In the genomic region with DNA sequence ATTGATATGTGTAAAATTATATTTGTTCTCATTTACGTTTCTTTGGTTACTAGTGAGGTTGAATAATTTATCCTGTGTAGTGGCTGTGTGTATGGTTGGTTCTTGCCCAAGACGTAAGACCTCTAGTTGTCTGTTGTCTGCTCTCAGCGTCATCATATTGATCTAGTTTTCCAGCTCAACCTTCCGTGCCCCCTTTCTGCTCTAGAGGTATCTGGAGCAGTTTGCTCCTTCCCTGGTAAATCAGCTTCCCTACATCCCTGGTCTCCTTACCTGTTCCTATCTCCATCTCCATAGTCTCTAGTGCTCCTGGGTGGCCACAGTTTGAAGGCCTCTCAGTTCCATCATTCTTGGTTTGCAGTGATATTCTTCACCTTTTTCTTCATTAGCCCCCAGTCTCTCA, we compare ENCODE assay signal across 10 cellular contexts. TPM values are rescaled to one million over a fixed set of nuclear protein-coding genes. Genes with fewer than 3 reads are reported as not detected.
DNase-seq lines count a peak whose midpoint lies in the region; ATAC-seq and TF ChIP-seq lines count a peak whose summit lies in the region.
"Had no signal": no experiment of that assay in that cellular context is flagged by ENCODE, and none has a peak within 500 bp of the region (broad histone marks: within the 10 kb centered on the region; RNA-seq: fewer than 3 reads in every experiment).

No MANE protein-coding gene starts in this region.

- H3K36me3 ChIP-seq in DND-41 (ENCODE audit: insufficient read depth, low read length) (peaks cover 22% of the 10 kb centered on the region), transverse colon (no peaks in the 10 kb centered on the region), stomach (peaks cover 5 to 20% (median 10%) of the 10 kb centered on the region in 4 donors)

- WGBS in transverse colon (ENCODE audit: low coverage in 1 of 2), 2 donors = 68 to 78% methylated on average over 4 of the region's 4 CpGs
- WGBS in stomach, 5 donors = 60 to 76% (median 62%) methylated on average over 4 of the region's 4 CpGs

- H3K27me3 Mint-ChIP-seq in chondrocyte (ENCODE audit: low read depth) = no peaks in the 10 kb centered on the region
- H3K27me3 Mint-ChIP-seq in neural crest cell (ENCODE audit: low read depth) = peaks cover 3% of the 10 kb centered on the region

- H2AFZ ChIP-seq in DND-41 (ENCODE audit: low read depth, low read length) = no peak overlapping the region

- H3K9me3 Mint-ChIP-seq in chondrocyte (ENCODE audit: low read depth) = no peaks in the 10 kb centered on the region
- H3K9me3 Mint-ChIP-seq in neural crest cell = no peaks in the 10 kb centered on the region

- H3K27ac ChIP-seq in DND-41 (ENCODE audit: low read length) (no peak overlapping the region), transverse colon (peak overlapping the region in 1 of 4 donors; percentile 68), stomach (no peak overlapping the region)

- no peak for TF ChIP-seq EP300 in transverse colon (IDR thresholded peaks at IDR 0.05; ENCODE audit: low read depth)
- no peak for TF ChIP-seq EP300 in stomach (IDR thresholded peaks at IDR 0.05)

- DNase-seq in DND-41 (no peak), NB4 (ENCODE audit: low read depth) (no peak), chondrocyte (ENCODE audit: low spot score) (no peak), neural crest cell (ENCODE audit: low read depth, low spot score) (no peak), transverse colon (no peak), stomach (no peak), HuH-7 (ENCODE audit: low spot score) (no peak), NCI-H524 treated with DMSO at 0.1 percent for 48 hours (lab: John Stamatoyannopoulos, UW) (no peak)

- TF ChIP-seq CTCF in DND-41 (IDR thresholded peaks at IDR 0.05; ENCODE audit: borderline replicate concordance, extremely low read depth, low read length, poor library complexity, severe bottlenecking) (no peak), NB4 (IDR thresholded peaks at IDR 0.05; ENCODE audit: low read depth, low read length) (no peak), chondrocyte (IDR thresholded peaks at IDR 0.05) (no peak), neural crest cell (conservative IDR thresholded peaks at IDR 0.05) (no peak), transverse colon (IDR thresholded peaks at IDR 0.05) (no peak), stomach (IDR thresholded peaks at IDR 0.05) (no peak)

- peak overlapping the region; percentile 81 for H3K9ac ChIP-seq in DND-41 (ENCODE audit: low read depth, low read length)

- no peaks in the 10 kb centered on the region for H3K27me3 ChIP-seq in DND-41 (ENCODE audit: insufficient read depth, low read length, poor library complexity)
- H3K27me3 ChIP-seq in transverse colon = no peaks in the 10 kb centered on the region
- H3K27me3 ChIP-seq in stomach = no peaks in the 10 kb centered on the region

- H3K4me3 ChIP-seq in DND-41 (ENCODE audit: low read depth in 1 of 2, low read length in 2 of 2) (peak overlapping the region; percentile 64 to 82; a peak in 3 of 4 replicates), NB4 (ENCODE audit: low read depth, low read length) (peak overlapping the region; percentile 71), transverse colon (peak overlapping the region in 1 of 4 donors; percentile 95), stomach (peak overlapping the region in 2 of 4 donors; percentile 80 to 100)

- H3K4me3 Mint-ChIP-seq in chondrocyte (ENCODE audit: unreplicated experiment) (peak overlapping the region; percentile 92), neural crest cell (peak overlapping the region; percentile 92)

- intact Hi-C loops in transverse colon (cut with DNase I; ENCODE audit: low total_unique reads) = no loop called here
- intact Hi-C loops in stomach (cut with DNase I; ENCODE audit: low total_unique reads) = no loop called here

- ATAC-seq in DND-41 (ENCODE audit: insufficient read depth, low read depth) = no peak

- peaks cover 54% of the 10 kb centered on the region for H3K79me2 ChIP-seq in DND-41 (ENCODE audit: insufficient read depth, low read length)

- peak overlapping the region; percentile 87 for H3K4me2 ChIP-seq in DND-41 (ENCODE audit: insufficient read depth, low read length)

- H3K4me1 Mint-ChIP-seq in chondrocyte (ENCODE audit: low read depth) (peaks cover 48% of the 10 kb centered on the region), neural crest cell (peaks cover 30% of the 10 kb centered on the region)

- TF ChIP-seq POLR2A in NB4 (IDR thresholded peaks at IDR 0.05; ENCODE audit: extremely low read depth, insufficient read length) (no peak), transverse colon (IDR thresholded peaks at IDR 0.05) (no peak), stomach (IDR thresholded peaks at IDR 0.05) (no peak)

- H4K20me1 ChIP-seq in DND-41 (ENCODE audit: insufficient read depth, low read length) = peaks cover 18% of the 10 kb centered on the region; the same call in 1 of the 2 replicates

- H3K9me3 ChIP-seq in DND-41 (ENCODE audit: insufficient read depth, low read length, severe bottlenecking) (no peaks in the 10 kb centered on the region), transverse colon (no peaks in the 10 kb centered on the region), stomach (no peaks in the 10 kb centered on the region)

- H3K36me3 Mint-ChIP-seq in chondrocyte (ENCODE audit: low read depth) (no peaks in the 10 kb centered on the region), neural crest cell (ENCODE audit: low read depth) (no peaks in the 10 kb centered on the region)

- H3K27ac Mint-ChIP-seq in chondrocyte (ENCODE audit: unreplicated experiment) (peak overlapping the region; percentile 93), neural crest cell (ENCODE audit: unreplicated experiment) (no peak overlapping the region)

- H3K4me1 ChIP-seq in DND-41 (ENCODE audit: insufficient read depth, low read length) = peaks cover 34% of the 10 kb centered on the region
- peaks cover 0 to 30% (median 21%) of the 10 kb centered on the region in 4 donors for H3K4me1 ChIP-seq in transverse colon
- peaks cover 4 to 30% (median 26%) of the 10 kb centered on the region in 4 donors for H3K4me1 ChIP-seq in stomach

- in situ Hi-C loops in transverse colon (cut with MboI; ENCODE audit: low pct_ligation_motif_present in 1 of 4, low pct_unique_long_range_greater_than_20kb in 1 of 4, low sequenced_read_pairs in 3 of 4) = no loop called here

RNA-seq across cellular contexts. Expression of a gene that starts 1.2 kb away (rescaled TPM):
- 10.0 to 12.6 TPM (median 11.7 TPM) in 3 replicates for total RNA-seq in chondrocyte
- 33.7 and 33.9 TPM in 2 replicates for total RNA-seq in neural crest cell
- total RNA-seq in transverse colon = 10 to 100 TPM in 3 of 4 donors, 1 to 10 TPM in 1; 6.4 to 16.1 (median 13.4) TPM
- 100 to 1,000 TPM in 1 of 5 donors, 10 to 100 TPM in 2, 1 to 10 TPM in 2; 3.5 to 136 (median 12.9) TPM for total RNA-seq in stomach
- 10 to 100 TPM; 11.3 to 13.1 (median 13.0) TPM for polyA plus RNA-seq in stomach

RNA-seq across cellular contexts. Expression of a gene that starts 12.9 kb away (rescaled TPM):
- total RNA-seq in chondrocyte (not detected in 3 replicates), neural crest cell (not detected in 2 replicates), transverse colon (not detected), stomach (not detected)
- polyA plus RNA-seq in stomach = under 1 TPM in 2 of 3 donors, not detected in 1; 0.25 to 0.31 TPM
- total RNA-seq: HT-29, mesenteric fat pad had no signal

RNA-seq across cellular contexts. Expression of a gene that starts 17.8 kb away (rescaled TPM):
- total RNA-seq in chondrocyte (21.7 to 32.4 TPM (median 23.0 TPM) in 3 replicates), neural crest cell (11.4 and 11.7 TPM in 2 replicates), transverse colon (10 to 100 TPM; 44.3 to 77.1 (median 61.8) TPM), stomach (100 to 1,000 TPM in 1 of 5 donors, 10 to 100 TPM in 2, 1 to 10 TPM in 2; 7.1 to 123 (median 18.7) TPM)
- polyA plus RNA-seq in stomach = 10 to 100 TPM; 21.5 to 45.9 (median 30.1) TPM

RNA-seq across cellular contexts. Expression of a gene that starts 18.9 kb away (rescaled TPM):
- total RNA-seq in chondrocyte (182 to 214 TPM (median 192 TPM) in 3 replicates), neural crest cell (446 and 460 TPM in 2 replicates), transverse colon (100 to 1,000 TPM in 3 of 4 donors, 10 to 100 TPM in 1; 87.9 to 171 (median 116) TPM), stomach (100 to 1,000 TPM; 124 to 243 (median 145) TPM)
- polyA plus RNA-seq in stomach = 100 to 1,000 TPM; 140 to 159 (median 150) TPM
